ENCODE assay signal across 9 cellular contexts in the genomic region with DNA sequence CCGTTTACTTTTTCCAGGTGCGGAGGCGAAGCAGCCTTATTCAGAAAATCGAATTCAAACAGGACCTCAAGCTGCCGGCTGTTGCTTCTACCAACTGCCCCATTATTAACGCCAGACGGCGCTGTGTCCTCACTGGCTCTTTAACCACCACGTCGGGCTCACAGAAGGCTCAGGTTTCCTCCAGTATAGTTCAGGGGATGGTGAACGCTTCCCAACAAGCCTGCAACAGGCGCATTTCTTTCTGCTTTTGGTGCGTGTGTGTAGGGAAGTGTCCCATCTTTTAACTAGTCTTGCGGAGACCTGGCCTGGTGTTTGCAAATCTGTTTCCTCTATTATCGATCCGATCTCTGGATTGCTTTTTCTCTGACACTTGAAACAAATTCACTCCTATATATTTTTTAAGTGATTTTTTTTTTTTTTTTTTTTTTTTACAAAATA. TPM values are rescaled to one million over a fixed set of nuclear protein-coding genes. Genes with fewer than 3 reads are reported as not detected.
DNase-seq lines count a peak whose midpoint lies in the region; ATAC-seq and TF ChIP-seq lines count a peak whose summit lies in the region.
"Had no signal": no experiment of that assay in that cellular context is flagged by ENCODE, and none has a peak within 500 bp of the region (broad histone marks: within the 10 kb centered on the region; RNA-seq: fewer than 3 reads in every experiment).

No MANE protein-coding gene starts in this region.

- peak; percentile 97 for TF ChIP-seq CTCF in foreskin keratinocyte (conservative IDR thresholded peaks at IDR 0.05)
- TF ChIP-seq CTCF in osteocyte (IDR thresholded peaks at IDR 0.05), result peak; percentile 93
- TF ChIP-seq CTCF in transverse colon (IDR thresholded peaks at IDR 0.05), result peak; percentile 76 to 91 (median 85)

- H3K4me1 ChIP-seq in foreskin keratinocyte, result no peaks in the 10 kb centered on the region
- peaks cover 8 to 52% (median 45%) of the 10 kb centered on the region in 4 donors for H3K4me1 ChIP-seq in transverse colon

- no peaks in the 10 kb centered on the region for H3K36me3 ChIP-seq in transverse colon

- peak overlapping the region; percentile 47 for H3K4me3 Mint-ChIP-seq in osteocyte (ENCODE audit: unreplicated experiment)

- H3K27ac ChIP-seq in foreskin keratinocyte (no peak overlapping the region), transverse colon (peak overlapping the region in 3 of 4 donors; percentile 17 to 81 (median 74))

- H3K27me3 Mint-ChIP-seq in osteocyte (ENCODE audit: unreplicated experiment), result peaks cover 61% of the 10 kb centered on the region

- peaks cover 13% of the 10 kb centered on the region for H3K4me1 Mint-ChIP-seq in osteocyte (ENCODE audit: unreplicated experiment)

- H3K27me3 ChIP-seq in foreskin keratinocyte (peaks cover 67% of the 10 kb centered on the region), transverse colon (peaks cover 28% of the 10 kb centered on the region)

- ATAC-seq in GM21528 (IDR thresholded peaks at IDR 0.05; ENCODE audit: low FRiP score, unreplicated experiment), result peak; percentile 67
- peak; percentile 86 for ATAC-seq in foreskin keratinocyte

- peak; percentile 92 for DNase-seq in COLO829 (ENCODE audit: low spot score)
- DNase-seq in MV-4-11 (lab: John Stamatoyannopoulos, UW), result peak; percentile 69
- DNase-seq in SIG-M5 treated with dmso at 0.1 percent for 504 hours (lab: John Stamatoyannopoulos, UW; ENCODE audit: unreplicated experiment), result peak; percentile 95
- DNase-seq in activated effector memory CD4-positive, alpha-beta T cell treated with anti-CD3 and anti-CD28 coated beads, Interleukin-2, amount 50 U/mL, for 16 hours, result peak; percentile 86
- peak; percentile 55 to 77 for DNase-seq in foreskin keratinocyte
- peak; percentile 91 for DNase-seq in osteocyte (ENCODE audit: extremely low spot score, unreplicated experiment)
- peak; percentile 83 for DNase-seq in transverse colon

- peak overlapping the region in 1 of 4 donors; percentile 65 for H3K4me3 ChIP-seq in transverse colon

- TF ChIP-seq POLR2A in transverse colon (IDR thresholded peaks at IDR 0.05), result no peak

- WGBS in transverse colon (ENCODE audit: low coverage in 1 of 2), 2 donors, result 0 to 5% methylated on average over 14 to 16 of the region's 16 CpGs

- no peaks in the 10 kb centered on the region for H3K9me3 ChIP-seq in transverse colon

- intact Hi-C loops in transverse colon (cut with DNase I; ENCODE audit: low total_unique reads), result loop anchor here (2.0 to 5.0 kb wide), 3 partner anchors 19 to 280 kb away; no protein-coding TSS in a partner anchor

- no peak for TF ChIP-seq EP300 in transverse colon (IDR thresholded peaks at IDR 0.05; ENCODE audit: low read depth)

- H3K9me3 Mint-ChIP-seq in osteocyte (ENCODE audit: unreplicated experiment), result no peaks in the 10 kb centered on the region
- H3K9me3 Mint-ChIP-seq: T-helper 1 cell treated with Interleukin-12 subunit alpha and Interleukin-12 subunit beta and Interleukin-4 antibody, amounts not matched to agents 30 μg/mL and 1 μg/mL, for 36 hours had no signal

- in situ Hi-C loops in transverse colon (cut with MboI; ENCODE audit: low pct_ligation_motif_present in 1 of 4, low pct_unique_long_range_greater_than_20kb in 1 of 4, low sequenced_read_pairs in 3 of 4), result no loop called here

- H3K36me3 Mint-ChIP-seq in osteocyte (ENCODE audit: unreplicated experiment), result no peaks in the 10 kb centered on the region

- no peak overlapping the region for H3K27ac Mint-ChIP-seq in osteocyte (ENCODE audit: unreplicated experiment)
- H3K27ac Mint-ChIP-seq: T-helper 1 cell treated with Interleukin-12 subunit alpha and Interleukin-12 subunit beta and Interleukin-4 antibody, amounts not matched to agents 30 μg/mL and 1 μg/mL, for 36 hours had no signal

RNA-seq across cellular contexts. Expression of gene STUM, which starts 0.8 kb away (rescaled TPM):
- total RNA-seq in foreskin keratinocyte, result not detected in 2 replicates
- polyA plus RNA-seq in foreskin keratinocyte, result not detected in 2 replicates
- 0.34 and 0.35 TPM in 2 replicates for total RNA-seq in osteocyte
- 1 to 10 TPM; 1.4 to 4.1 (median 3.3) TPM for total RNA-seq in transverse colon
